In the genomic region with DNA sequence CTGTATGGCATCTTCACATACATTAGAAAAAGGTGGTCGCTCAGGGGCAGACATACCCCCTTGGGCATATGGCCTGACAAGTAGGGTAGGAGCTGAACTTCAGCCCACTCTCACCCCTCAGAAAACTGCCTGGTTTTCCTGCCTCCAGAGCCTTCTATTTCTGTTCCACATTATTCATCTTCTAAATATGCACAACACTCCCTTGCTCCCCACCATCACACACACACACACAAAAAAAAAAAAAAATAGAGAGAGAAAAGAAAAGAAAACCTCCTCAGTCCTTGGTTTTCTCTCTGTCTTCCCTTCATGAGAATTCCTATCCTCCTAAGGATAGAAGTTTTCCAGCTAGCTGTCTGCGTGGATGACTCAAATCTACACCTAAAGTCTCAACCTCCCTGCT, we compare ENCODE assay signal across 29 cellular contexts. TPM values are rescaled to one million over a fixed set of nuclear protein-coding genes. Genes with fewer than 3 reads are reported as not detected.
A peak's percentile ranks its signal among the peaks of the same experiment; 100 is the strongest.
DNase-seq lines count a peak whose midpoint lies in the region; ATAC-seq, FAIRE-seq and TF ChIP-seq lines count a peak whose summit lies in the region.
"Had no signal": no experiment of that assay in that cellular context is flagged by ENCODE, and none has a peak within 500 bp of the region (broad histone marks: within the 10 kb centered on the region; RNA-seq: fewer than 3 reads in every experiment).

No MANE protein-coding gene starts in this region.

- H4K20me1 ChIP-seq in GM23248 (ENCODE audit: insufficient read depth), result no peaks in the 10 kb centered on the region
- H4K20me1 ChIP-seq in astrocyte (ENCODE audit: insufficient read depth, low read length), result no peaks in the 10 kb centered on the region
- H4K20me1 ChIP-seq: BLaER1 had no signal

- H3K4me2 ChIP-seq in GM23248 (ENCODE audit: unreplicated experiment), result no peak overlapping the region
- no peak overlapping the region for H3K4me2 ChIP-seq in astrocyte (ENCODE audit: low read length)
- H3K4me2 ChIP-seq: BLaER1 had no signal

- peaks cover 27% of the 10 kb centered on the region for H3K27me3 Mint-ChIP-seq in astrocyte (ENCODE audit: low read depth, unreplicated experiment)
- peaks cover 21% of the 10 kb centered on the region for H3K27me3 Mint-ChIP-seq in stimulated activated naive CD8-positive, alpha-beta T cell treated with anti-CD3 and anti-CD28 coated beads, Interleukin-15, amount 100 ng/mL, for 72 hours

- H2AFZ ChIP-seq in GM23248 (no peak overlapping the region), astrocyte (ENCODE audit: low read depth, low read length) (no peak overlapping the region)

- peaks cover 8% of the 10 kb centered on the region for H3K4me1 Mint-ChIP-seq in astrocyte (ENCODE audit: low read depth, unreplicated experiment)
- no peaks in the 10 kb centered on the region for H3K4me1 Mint-ChIP-seq in stimulated activated naive CD8-positive, alpha-beta T cell treated with anti-CD3 and anti-CD28 coated beads, Interleukin-15, amount 100 ng/mL, for 72 hours

- no peak overlapping the region for H3K27ac ChIP-seq in GM23248
- no peak overlapping the region for H3K27ac ChIP-seq in astrocyte (ENCODE audit: low read depth, low read length)
- peak overlapping the region; percentile 51 to 75 for H3K27ac ChIP-seq in thoracic aorta
- H3K27ac ChIP-seq: BLaER1 had no signal

- DNase-seq in AG10803 (ENCODE audit: low read depth), result peak; percentile 22
- DNase-seq in GM23248, result peak; percentile 23
- DNase-seq in astrocyte (ENCODE audit: low read depth), result peak; percentile 34
- no peak for DNase-seq in thoracic aorta (ENCODE audit: low spot score)
- no peak for DNase-seq in NCI-H2107 (lab: John Stamatoyannopoulos, UW)
- no peak for DNase-seq in NCI-H128 (lab: John Stamatoyannopoulos, UW; ENCODE audit: unreplicated experiment)
- no peak for DNase-seq in stimulated activated naive CD8-positive, alpha-beta T cell treated with anti-CD3 and anti-CD28 coated beads, Interleukin-15, amount 100 ng/mL, for 72 hours
- DNase-seq in NCI-H2029 (lab: John Stamatoyannopoulos, UW), result no peak
- DNase-seq: Caco-2; CD4-positive, alpha-beta T cell; DMS 273 treated with DMSO at 0.1 percent for 48 hours; DMS79 treated with DMSO at 0.1 percent for 48 hours; MM.1S; NCI-H1048; NCI-H1436; NCI-H187 treated with DMSO at 0.1 percent for 48 hours; NCI-H2171; NCI-H345; NCI-H524; NCI-H774; NK-92 treated with Interleukin-12 subunit alpha and Interleukin-12 subunit beta, amount 100 ng/mL, for 24 hours; SIG-M5 had no signal

- in situ Hi-C loops in GM23248 (cut with MboI), result no loop called here

- H3K36me3 ChIP-seq in GM23248 (ENCODE audit: low read depth) (no peaks in the 10 kb centered on the region), astrocyte (ENCODE audit: insufficient read depth, low read length) (no peaks in the 10 kb centered on the region), thoracic aorta (no peaks in the 10 kb centered on the region)
- H3K36me3 ChIP-seq: BLaER1 had no signal

- H3F3A ChIP-seq in GM23248 (ENCODE audit: insufficient read depth), result no peaks in the 10 kb centered on the region

- TF ChIP-seq CTCF in AG10803 (conservative IDR thresholded peaks at IDR 0.05; ENCODE audit: low read length), result no peak
- TF ChIP-seq CTCF in astrocyte (IDR thresholded peaks at IDR 0.05; ENCODE audit: insufficient read depth, low read depth, low read length), result no peak
- TF ChIP-seq CTCF in thoracic aorta (IDR thresholded peaks at IDR 0.05), result no peak

- whole genome bisulfite sequencing in GM23248 (ENCODE audit: low coverage in 1 of 2, low lambda C conversion rate in 2 of 2, missing lambda C conversion rate in 2 of 2), 2 experiments, result 43 to 56% methylated on average over 2 of the region's 2 CpGs

- H3K4me3 ChIP-seq in AG10803 (ENCODE audit: low read length) (no peak overlapping the region), GM23248 (no peak overlapping the region), astrocyte (ENCODE audit: insufficient read depth, low read depth, low read length) (no peak overlapping the region), thoracic aorta (no peak overlapping the region)
- H3K4me3 ChIP-seq: BLaER1, K562 had no signal

- H3K27me3 ChIP-seq in GM23248 (replicated peaks; ENCODE audit: insufficient read depth), result peaks cover 59% of the 10 kb centered on the region
- H3K27me3 ChIP-seq in astrocyte (ENCODE audit: insufficient read depth, low read length), result peaks cover 23% of the 10 kb centered on the region
- no peaks in the 10 kb centered on the region for H3K27me3 ChIP-seq in thoracic aorta (replicated peaks; ENCODE audit: insufficient read depth)
- H3K27me3 ChIP-seq: BLaER1 had no signal

- H3K79me2 ChIP-seq in GM23248 (ENCODE audit: insufficient read depth), result no peaks in the 10 kb centered on the region
- H3K79me2 ChIP-seq in astrocyte (ENCODE audit: insufficient read depth, low read length), result no peaks in the 10 kb centered on the region

- no peaks in the 10 kb centered on the region for H3K9me2 ChIP-seq in GM23248 (ENCODE audit: insufficient read depth)

- H3K36me3 Mint-ChIP-seq in astrocyte (ENCODE audit: low read depth, unreplicated experiment), result peaks cover 2% of the 10 kb centered on the region

- FAIRE-seq in astrocyte (lab: Jason Lieb, UNC), result no peak
- FAIRE-seq: A204.1, GM18507, K562 had no signal

- ATAC-seq in thoracic aorta (ENCODE audit: insufficient number of reproducible peaks, low FRiP score, low read depth), result peak; percentile 64
- no peak for ATAC-seq in stimulated activated naive CD8-positive, alpha-beta T cell treated with anti-CD3 and anti-CD28 coated beads, Interleukin-15, amount 100 ng/mL, for 72 hours
- ATAC-seq: K562 had no signal

- peak overlapping the region; percentile 73 for H3K27ac Mint-ChIP-seq in astrocyte (ENCODE audit: unreplicated experiment)
- no peak overlapping the region for H3K27ac Mint-ChIP-seq in stimulated activated naive CD8-positive, alpha-beta T cell treated with anti-CD3 and anti-CD28 coated beads, Interleukin-15, amount 100 ng/mL, for 72 hours
- H3K27ac Mint-ChIP-seq: CD4-positive, alpha-beta T cell had no signal

- peaks cover 3% of the 10 kb centered on the region for H3K9me3 Mint-ChIP-seq in astrocyte (ENCODE audit: unreplicated experiment)
- H3K9me3 Mint-ChIP-seq in stimulated activated naive CD8-positive, alpha-beta T cell treated with anti-CD3 and anti-CD28 coated beads, Interleukin-15, amount 100 ng/mL, for 72 hours, result no peaks in the 10 kb centered on the region
- H3K9me3 Mint-ChIP-seq: CD4-positive, alpha-beta T cell had no signal

- H3K4me1 ChIP-seq in GM23248 (ENCODE audit: insufficient read depth) (no peaks in the 10 kb centered on the region), astrocyte (ENCODE audit: insufficient read depth, low read length) (peaks cover 3% of the 10 kb centered on the region), thoracic aorta (ENCODE audit: control insufficient read depth in 1 of 2, low read depth in 2 of 2) (peaks cover 9 to 42% of the 10 kb centered on the region in 2 donors)
- H3K4me1 ChIP-seq: Caco-2 had no signal

- peak overlapping the region; percentile 40 for H3K4me3 Mint-ChIP-seq in astrocyte (ENCODE audit: unreplicated experiment)
- no peak overlapping the region for H3K4me3 Mint-ChIP-seq in stimulated activated naive CD8-positive, alpha-beta T cell treated with anti-CD3 and anti-CD28 coated beads, Interleukin-15, amount 100 ng/mL, for 72 hours
- H3K4me3 Mint-ChIP-seq: CD4-positive, alpha-beta T cell had no signal

- no peak overlapping the region for H3K9ac ChIP-seq in GM23248
- H3K9ac ChIP-seq in astrocyte (ENCODE audit: low read length), result no peak overlapping the region
- H3K9ac ChIP-seq: BLaER1 had no signal

- H3K9me3 ChIP-seq in GM23248 (ENCODE audit: low read depth) (no peaks in the 10 kb centered on the region), astrocyte (ENCODE audit: insufficient read depth, low read depth, low read length) (peaks cover 7% of the 10 kb centered on the region), thoracic aorta (no peaks in the 10 kb centered on the region)
- H3K9me3 ChIP-seq: Caco-2 had no signal

RNA-seq across cellular contexts. Expression of a gene that starts 5.6 kb away (rescaled TPM):
- total RNA-seq in GM23248 (2014; rRNA removed; shearing (Covaris generic)), result not detected in 2 replicates
- not detected in 2 replicates for polyA plus RNA-seq in GM23248 (2016; fragmentation: Nextera tagmentation; extraction: Ambion mirVana)
- total RNA-seq in astrocyte (not detected in 2 replicates), thoracic aorta (not detected)
- total RNA-seq: Caco-2; CD4-positive, alpha-beta T cell; G401; H4; K562; LHCN-M2 had no signal
- polyA plus RNA-seq: K562 had no signal

RNA-seq across cellular contexts. Expression of a gene that starts 35.6 kb away (rescaled TPM):
- 4.0 and 16.1 TPM in 2 replicates for total RNA-seq in GM23248 (2014; rRNA removed; shearing (Covaris generic))
- 0.98 and 1.4 TPM in 2 replicates for polyA plus RNA-seq in GM23248 (2016; fragmentation: Nextera tagmentation; extraction: Ambion mirVana)
- total RNA-seq in astrocyte, result 28.6 and 29.2 TPM in 2 replicates
- total RNA-seq in thoracic aorta, result 100 to 1,000 TPM; 418 to 748 TPM

RNA-seq across cellular contexts. Expression of a gene that starts 36.5 kb away (rescaled TPM):
- total RNA-seq in GM23248 (2014; rRNA removed; shearing (Covaris generic)), result 39.0 and 49.3 TPM in 2 replicates
- polyA plus RNA-seq in GM23248 (2016; fragmentation: Nextera tagmentation; extraction: Ambion mirVana), result 18.2 and 23.2 TPM in 2 replicates
- total RNA-seq in astrocyte, result 34.6 and 35.8 TPM in 2 replicates
- total RNA-seq in thoracic aorta, result 10 to 100 TPM; 38.8 to 67.8 TPM

Comparison
In these comparisons a context has a peak if more than half of its experiments do, and no peak if none do; other contexts are left out.
1. DNase-seq: peak in AG10803 (single experiment), GM23248 (single experiment) and astrocyte (single experiment); none in thoracic aorta (single experiment), NCI-H2107 (single experiment), NCI-H128 (single experiment), stimulated activated naive CD8-positive, alpha-beta T cell treated with anti-CD3 and anti-CD28 coated beads, Interleukin-15, amount 100 ng/mL, for 72 hours (0 of 2) and NCI-H2029 (single experiment).
2. H3K27ac ChIP-seq: peak in thoracic aorta (2 of 2); none in GM23248 (single experiment) and astrocyte (single experiment).
3. RNA of a gene that starts 35.6 kb away (total RNA-seq): 418 to 748 TPM in thoracic aorta; 28.6 to 29.2 TPM in astrocyte and 4.0 to 16.1 TPM in GM23248; every median in the first group is over 10 times any median in the second.